In genomic region chr16:25048146-25048618, GRCh38 we compare ENCODE assay signal across 10 cellular contexts. TPM values are rescaled to one million over a fixed set of nuclear protein-coding genes. Genes with fewer than 3 reads are reported as not detected.
A peak's percentile ranks its signal among the peaks of the same experiment; 100 is the strongest.
DNase-seq lines count a peak whose midpoint lies in the region; ATAC-seq and FAIRE-seq lines count a peak whose summit lies in the region.
"Had no signal": no experiment of that assay in that cellular context is flagged by ENCODE, and none has a peak within 500 bp of the region (broad histone marks: within the 10 kb centered on the region; RNA-seq: fewer than 3 reads in every experiment).

No MANE protein-coding gene starts in this region.

- H3K9ac ChIP-seq in subcutaneous abdominal adipose tissue (ENCODE audit: low read length in 5 of 5) = peak overlapping the region; percentile 7 to 69 (median 46)

- no peaks in the 10 kb centered on the region for H3K9me3 Mint-ChIP-seq in T-helper 2 cell treated with Interferon-gamma antibody and Interleukin-4, amounts not matched to agents 5 μg/mL and 100 μg/mL, for 36 hours
- no peaks in the 10 kb centered on the region for H3K9me3 Mint-ChIP-seq in activated T-helper 17 cell treated with anti-CD3 and anti-CD28 coated beads, Interleukin-2, amount 50 U/mL, for 72 hours
- no peaks in the 10 kb centered on the region for H3K9me3 Mint-ChIP-seq in immature natural killer cell

- H3K4me1 ChIP-seq in subcutaneous abdominal adipose tissue (ENCODE audit: control insufficient read depth in 5 of 5, insufficient read depth in 5 of 5, low read length in 5 of 5) = peaks cover 0 to 30% (median 23%) of the 10 kb centered on the region in 5 donors

- H3K4me3 Mint-ChIP-seq in T-helper 2 cell treated with Interferon-gamma antibody and Interleukin-4, amounts not matched to agents 5 μg/mL and 100 μg/mL, for 36 hours = peak overlapping the region; percentile 95
- peak overlapping the region; percentile 94 for H3K4me3 Mint-ChIP-seq in activated T-helper 17 cell treated with anti-CD3 and anti-CD28 coated beads, Interleukin-2, amount 50 U/mL, for 72 hours
- peak overlapping the region; percentile 91 to 97 (median 95) for H3K4me3 Mint-ChIP-seq in immature natural killer cell

- peak overlapping the region; percentile 88 for H3K27ac ChIP-seq in subcutaneous abdominal adipose tissue (ENCODE audit: low read depth, low read length)

- H3K27ac Mint-ChIP-seq in T-helper 2 cell treated with Interferon-gamma antibody and Interleukin-4, amounts not matched to agents 5 μg/mL and 100 μg/mL, for 36 hours = peak overlapping the region; percentile 99
- peak overlapping the region; percentile 98 for H3K27ac Mint-ChIP-seq in activated T-helper 17 cell treated with anti-CD3 and anti-CD28 coated beads, Interleukin-2, amount 50 U/mL, for 72 hours
- H3K27ac Mint-ChIP-seq in immature natural killer cell = peak overlapping the region; percentile 97 to 99 (median 98)

- H3K27me3 ChIP-seq in subcutaneous abdominal adipose tissue (ENCODE audit: control insufficient read depth in 5 of 5, insufficient read depth in 4 of 5, low read length in 5 of 5) = no peaks in the 10 kb centered on the region

- no peak for ATAC-seq in activated T-helper 17 cell treated with anti-CD3 and anti-CD28 coated beads, Interleukin-2, amount 50 U/mL, for 72 hours (replicated peaks)

- in situ Hi-C loops in ACHN (cut with HindIII; ENCODE audit: low pct_ligation_motif_present, low pct_unique_long_range_greater_than_20kb, low sequenced_read_pairs) = no loop called here

- H3K9me3 ChIP-seq in subcutaneous abdominal adipose tissue (ENCODE audit: control insufficient read depth in 5 of 5, low read length in 5 of 5) = no peaks in the 10 kb centered on the region

- H3K4me1 Mint-ChIP-seq in T-helper 2 cell treated with Interferon-gamma antibody and Interleukin-4, amounts not matched to agents 5 μg/mL and 100 μg/mL, for 36 hours (ENCODE audit: low read depth) = peaks cover 43% of the 10 kb centered on the region
- peaks cover 27% of the 10 kb centered on the region for H3K4me1 Mint-ChIP-seq in activated T-helper 17 cell treated with anti-CD3 and anti-CD28 coated beads, Interleukin-2, amount 50 U/mL, for 72 hours
- H3K4me1 Mint-ChIP-seq in immature natural killer cell = peaks cover 38 to 46% of the 10 kb centered on the region in 2 donors

- H3K36me3 ChIP-seq in subcutaneous abdominal adipose tissue (ENCODE audit: control insufficient read depth in 5 of 5, insufficient read depth in 5 of 5, low read length in 5 of 5) = no peaks in the 10 kb centered on the region

- H3K36me3 Mint-ChIP-seq in T-helper 2 cell treated with Interferon-gamma antibody and Interleukin-4, amounts not matched to agents 5 μg/mL and 100 μg/mL, for 36 hours (ENCODE audit: low read depth) = no peaks in the 10 kb centered on the region
- no peaks in the 10 kb centered on the region for H3K36me3 Mint-ChIP-seq in activated T-helper 17 cell treated with anti-CD3 and anti-CD28 coated beads, Interleukin-2, amount 50 U/mL, for 72 hours (ENCODE audit: low read depth)
- H3K36me3 Mint-ChIP-seq in immature natural killer cell = no peaks in the 10 kb centered on the region

- peaks cover 2% of the 10 kb centered on the region for H3K27me3 Mint-ChIP-seq in T-helper 2 cell treated with Interferon-gamma antibody and Interleukin-4, amounts not matched to agents 5 μg/mL and 100 μg/mL, for 36 hours (ENCODE audit: low read depth)
- no peaks in the 10 kb centered on the region for H3K27me3 Mint-ChIP-seq in activated T-helper 17 cell treated with anti-CD3 and anti-CD28 coated beads, Interleukin-2, amount 50 U/mL, for 72 hours
- peaks cover 7 to 13% (median 13%) of the 10 kb centered on the region in 3 donors for H3K27me3 Mint-ChIP-seq in immature natural killer cell (ENCODE audit: low read depth in 3 of 3)

- no peak for FAIRE-seq in HTR-8/SVneo (lab: Jason Lieb, UNC)

- DNase-seq in T-helper 2 cell treated with Interferon-gamma antibody and Interleukin-4, amounts not matched to agents 5 μg/mL and 100 μg/mL, for 36 hours (ENCODE audit: low spot score) = no peak
- DNase-seq in T-helper 2 cell (no peak), immature natural killer cell (no peak), ACHN (no peak), HTR-8/SVneo (ENCODE audit: insufficient read length, low spot score) (no peak)
- DNase-seq in effector CD8-positive, alpha-beta T cell (lab: John Stamatoyannopoulos, UW) = no peak
- DNase-seq: cortex of kidney, NCI-H526 treated with DMSO at 0.1 percent for 48 hours had no signal

- H3K4me3 ChIP-seq in subcutaneous abdominal adipose tissue (ENCODE audit: low read depth in 1 of 5, low read length in 5 of 5) = peak overlapping the region; percentile 36 to 77 (median 61)

RNA-seq across cellular contexts. Expression of gene ARHGAP17, which starts 33.0 kb away (rescaled TPM):
- 10 to 100 TPM; 47.7 to 73.8 TPM for total RNA-seq in activated T-helper 17 cell treated with anti-CD3 and anti-CD28 coated beads, Interleukin-2, amount 50 U/mL, for 72 hours
- 10 to 100 TPM; 12.0 to 35.9 (median 14.5) TPM for polyA plus RNA-seq in immature natural killer cell
